Comparison of ENCODE assay signal across 1 cellular context in genomic region chr1:23897083-23897482, GRCh38.
TF ChIP-seq lines count a peak whose summit lies in the region.

No MANE protein-coding gene starts in this region.

TF ChIP-seq in GM12878, 131 proteins besides CTCF, POLR2A, EP300 and RAD21:
- TF ChIP-seq MTA3 (IDR thresholded peaks at IDR 0.05; ENCODE audit: borderline replicate concordance, low read length) = 0 out of 2 replicates have a peak, but pooled peaks have one; percentile 46
- TF ChIP-seq FOXM1 (IDR thresholded peaks at IDR 0.05; ENCODE audit: low read depth, low read length) = peak; percentile 58; the same call in 1 of the 2 replicates
- 0 out of 2 replicates have a peak, but pooled peaks have one; percentile 30 for TF ChIP-seq PML (IDR thresholded peaks at IDR 0.05; ENCODE audit: low read length)
- TF ChIP-seq NFIC (IDR thresholded peaks at IDR 0.05; ENCODE audit: low read depth, low read length) = peak; percentile 62
- TF ChIP-seq NR2C1 (IDR thresholded peaks at IDR 0.05) = no peak
- TF ChIP-seq JUNB (IDR thresholded peaks at IDR 0.05) = no peak
- TF ChIP-seq BCL3 (IDR thresholded peaks at IDR 0.05; ENCODE audit: borderline replicate concordance, insufficient read depth, low read depth, low read length, poor library complexity, severe bottlenecking) = peak; percentile 31
- peak; percentile 46; the same call in 1 of the 2 replicates for TF ChIP-seq CREM (IDR thresholded peaks at IDR 0.05; ENCODE audit: low read depth)
